ENCODE assay signal across 17 cellular contexts in genomic region chr19:48186541-48186991, GRCh38. TPM values are rescaled to one million over a fixed set of nuclear protein-coding genes. Genes with fewer than 3 reads are reported as not detected.
DNase-seq lines count a peak whose midpoint lies in the region; ATAC-seq lines count a peak whose summit lies in the region.
"Had no signal": no experiment of that assay in that cellular context is flagged by ENCODE, and none has a peak within 500 bp of the region (broad histone marks: within the 10 kb centered on the region; RNA-seq: fewer than 3 reads in every experiment).

No MANE protein-coding gene starts in this region.

- ATAC-seq in GM18511 (IDR thresholded peaks at IDR 0.05; ENCODE audit: unreplicated experiment) (peak; percentile 65), GM21447 (IDR thresholded peaks at IDR 0.05; ENCODE audit: unreplicated experiment) (peak; percentile 51)
- ATAC-seq: left lung, right lobe of liver had no signal

- H3K79me2 ChIP-seq in Karpas-422 (ENCODE audit: low read length) = peaks cover 2% of the 10 kb centered on the region; the same call in 1 of the 2 replicates

- peaks cover 7% of the 10 kb centered on the region; the same call in 1 of the 2 replicates for H3K9me3 ChIP-seq in Karpas-422 (ENCODE audit: low read length)
- H3K9me3 ChIP-seq: right lobe of liver had no signal

- DNase-seq in Karpas-422 (peak; percentile 97), mesenteric fat pad (ENCODE audit: low spot score) (peak; percentile 64), NCI-H1417 (lab: John Stamatoyannopoulos, UW) (no peak), H7 (no peak), NOMO-1 treated with DMSO at 0.1 percent for 48 hours (lab: John Stamatoyannopoulos, UW; ENCODE audit: unreplicated experiment) (no peak)
- no peak for DNase-seq in stimulated activated CD8-positive, alpha-beta memory T cell treated with anti-CD3 and anti-CD28 coated beads, Interleukin-4, amount 100 ng/mL, for 48 hours
- DNase-seq: activated CD4-positive, alpha-beta T cell treated with anti-CD3 and anti-CD28 coated beads, Interleukin-2, amount 50 U/mL, for 1 hour; hippocampal formation; left lung; MV-4-11; Peyer's patch; right lobe of liver had no signal

- H3K36me3 ChIP-seq in Karpas-422 (ENCODE audit: insufficient read depth, low read length) (peaks cover 35% of the 10 kb centered on the region), H7 (replicated peaks; ENCODE audit: control insufficient read depth, insufficient read depth, low read length) (no peaks in the 10 kb centered on the region; the same call in none of the 2 replicates)
- H3K36me3 ChIP-seq: Peyer's patch, right lobe of liver had no signal

- no peaks in the 10 kb centered on the region for H4K20me1 ChIP-seq in Karpas-422 (ENCODE audit: insufficient read depth, low read depth, low read length)

- no peak overlapping the region for H2AFZ ChIP-seq in Karpas-422 (ENCODE audit: low read length)
- H2AFZ ChIP-seq: neural progenitor cell had no signal

- H3K9me2 ChIP-seq in Karpas-422 (replicated peaks; ENCODE audit: insufficient read depth, low read length) = no peaks in the 10 kb centered on the region

- H3K4me3 ChIP-seq in Karpas-422 (ENCODE audit: low read length) (peak overlapping the region; percentile 47), H7 (ENCODE audit: insufficient read depth, low read depth, low read length) (no peak overlapping the region)
- H3K4me3 ChIP-seq: esophagus muscularis mucosa, left lung, neural progenitor cell, Peyer's patch, right lobe of liver had no signal

- peak overlapping the region; percentile 73 for H3K9ac ChIP-seq in Karpas-422 (ENCODE audit: low read length)
- H3K9ac ChIP-seq: neural progenitor cell had no signal

- H3K27ac ChIP-seq in Karpas-422 (ENCODE audit: low read length) = peak overlapping the region; percentile 100
- H3K27ac ChIP-seq: C4-2B, esophagus muscularis mucosa, left lung, neural progenitor cell, Peyer's patch, right lobe of liver had no signal

- H3K27me3 ChIP-seq in Karpas-422 (ENCODE audit: low read length) = no peaks in the 10 kb centered on the region
- no peaks in the 10 kb centered on the region for H3K27me3 ChIP-seq in H7 (ENCODE audit: control insufficient read depth, insufficient read depth, low read length)
- H3K27me3 ChIP-seq: esophagus muscularis mucosa, left lung, neural progenitor cell, Peyer's patch, right lobe of liver had no signal

- H3K4me2 ChIP-seq in Karpas-422 (ENCODE audit: low read depth, low read length, poor library complexity, severe bottlenecking) = peak overlapping the region; percentile 71
- H3K4me2 ChIP-seq: neural progenitor cell had no signal

- peaks cover 67% of the 10 kb centered on the region for H3K4me1 ChIP-seq in Karpas-422 (ENCODE audit: low read length)
- H3K4me1 ChIP-seq: esophagus muscularis mucosa, left lung, neural progenitor cell, Peyer's patch, right lobe of liver had no signal

RNA-seq across cellular contexts. Expression of gene ZSWIM9, which starts 16.1 kb away (rescaled TPM):
- total RNA-seq in Karpas-422 (2014; rRNA removed; shearing (Covaris generic); ENCODE audit: low replicate concordance) = 2.3 and 6.2 TPM in 2 replicates
- 5.3 TPM for total RNA-seq in mesenteric fat pad
- total RNA-seq in H7 (2014; rRNA removed; shearing (Covaris generic)) = 1.7 and 3.0 TPM in 2 replicates

RNA-seq across cellular contexts. Expression of gene LIG1, which starts 16.4 kb away (rescaled TPM):
- total RNA-seq in Karpas-422 (2014; rRNA removed; shearing (Covaris generic); ENCODE audit: low replicate concordance) = 50.1 and 95.1 TPM in 2 replicates
- 4.7 TPM for total RNA-seq in mesenteric fat pad
- 90.7 and 100 TPM in 2 replicates for total RNA-seq in H7 (2014; rRNA removed; shearing (Covaris generic))

Comparison
In these comparisons a context has a peak if more than half of its experiments do, and no peak if none do; other contexts are left out.
1. DNase-seq: peak in Karpas-422 (single experiment) and mesenteric fat pad (single experiment); none in NCI-H1417 (0 of 3), H7 (single experiment), NOMO-1 treated with DMSO at 0.1 percent for 48 hours (single experiment) and stimulated activated CD8-positive, alpha-beta memory T cell treated with anti-CD3 and anti-CD28 coated beads, Interleukin-4, amount 100 ng/mL, for 48 hours (single experiment).